8 cellular contexts compared by ENCODE assay signal in genomic region chr12:39441189-39441962, GRCh38. TPM values are rescaled to one million over a fixed set of nuclear protein-coding genes. Genes with fewer than 3 reads are reported as not detected.
DNase-seq lines count a peak whose midpoint lies in the region; ATAC-seq, FAIRE-seq and TF ChIP-seq lines count a peak whose summit lies in the region.

No MANE protein-coding gene starts in this region.

- peak overlapping the region; percentile 89 for H3K4me2 ChIP-seq in A549

- DNase-seq in A549 (ENCODE audit: low read depth in 1 of 2, low spot score in 1 of 2) (no peak), bronchial epithelial cell (ENCODE audit: low read depth) (no peak), midbrain (lab: John Stamatoyannopoulos, UW) (peak; percentile 30), NCI-H510A (lab: John Stamatoyannopoulos, UW) (no peak)

- H3K4me3 ChIP-seq in A549 (peak overlapping the region; percentile 94), HEK293 (ENCODE audit: low read depth, low read length) (peak overlapping the region; percentile 76), bronchial epithelial cell (ENCODE audit: low read depth, low read length) (peak overlapping the region; percentile 91)

- no peak for TF ChIP-seq RAD21 in A549 (conservative IDR thresholded peaks at IDR 0.05 in 1 of 2, IDR thresholded peaks at IDR 0.05 in 1 of 2)

- ATAC-seq in A549 (no peak), GM19023 (IDR thresholded peaks at IDR 0.05; ENCODE audit: unreplicated experiment) (no peak), GM18907 (IDR thresholded peaks at IDR 0.05; ENCODE audit: unreplicated experiment) (no peak), GM21576 (IDR thresholded peaks at IDR 0.05; ENCODE audit: unreplicated experiment) (no peak)

- no peak for TF ChIP-seq EP300 in A549 (IDR thresholded peaks at IDR 0.05)

- no peak for TF ChIP-seq CTCF in A549 (IDR thresholded peaks at IDR 0.05)
- TF ChIP-seq CTCF in HEK293 (tag by site-specific recombination; IDR thresholded peaks at IDR 0.05): no peak
- TF ChIP-seq CTCF in bronchial epithelial cell (IDR thresholded peaks at IDR 0.05; ENCODE audit: insufficient read depth, low read length, severe bottlenecking): no peak

- CTCF ChIA-PET in A549 (lab: Yijun Ruan, JAX): interaction anchor here (1.5 kb wide), 1 partner anchor 26 kb away, joined by 3 read pairs; no protein-coding TSS in a partner anchor
- CTCF ChIA-PET in HEK293 (lab: Yijun Ruan, JAX): interaction anchor here (0.6 to 1.5 kb wide), 3 partner anchors 123 to 1045 kb away, joined by 3 read pairs; no protein-coding TSS in a partner anchor

- H3K27ac ChIP-seq in A549: peak overlapping the region; percentile 97
- no peak overlapping the region for H3K27ac ChIP-seq in HEK293 (ENCODE audit: extremely low read depth, low read depth, low read length)

- WGBS in A549 (ENCODE audit: missing lambda C conversion rate): 20% methylated on average over 5 of the region's 5 CpGs

- FAIRE-seq in A549 (lab: Jason Lieb, UNC): no peak
- no peak for FAIRE-seq in bronchial epithelial cell (lab: Jason Lieb, UNC)

- TF ChIP-seq POLR2A in A549 (IDR thresholded peaks at IDR 0.05; ENCODE audit: low read length): no peak

- POLR2A ChIA-PET in A549 (lab: Yijun Ruan, JAX) (no interaction called here), HEK293 (lab: Yijun Ruan, JAX) (interaction anchor here (1.1 kb wide), 1 partner anchor 178 kb away, joined by 4 read pairs; the partner anchor contains the start of gene ABCD2)

- H3K36me3 ChIP-seq in HEK293 (ENCODE audit: control insufficient read depth in 2 of 2, insufficient read depth in 1 of 2, low read length in 2 of 2): no peaks in the 10 kb centered on the region
- H3K36me3 ChIP-seq in bronchial epithelial cell (ENCODE audit: control insufficient read depth, insufficient read depth, low read length): no peaks in the 10 kb centered on the region

- no peaks in the 10 kb centered on the region for H3K27me3 ChIP-seq in bronchial epithelial cell (ENCODE audit: control insufficient read depth, insufficient read depth, low read length)

- no peaks in the 10 kb centered on the region for H3K9me3 ChIP-seq in A549
- H3K9me3 ChIP-seq in HEK293 (ENCODE audit: control insufficient read depth, insufficient read depth, low read depth, low read length): no peaks in the 10 kb centered on the region

- peaks cover 40% of the 10 kb centered on the region for H3K4me1 ChIP-seq in A549
- H3K4me1 ChIP-seq in HEK293 (ENCODE audit: control insufficient read depth, insufficient read depth, low read length): peaks cover 17% of the 10 kb centered on the region

TF ChIP-seq in A549, 52 proteins besides CTCF, POLR2A, EP300 and RAD21:
- TF ChIP-seq ZFP36 (IDR thresholded peaks at IDR 0.05; ENCODE audit: borderline replicate concordance, partially characterized antibody) (no peak), BCL3 (IDR thresholded peaks at IDR 0.05) (no peak)

TF ChIP-seq in HEK293, 187 proteins besides CTCF, POLR2A, EP300 and RAD21:
- TF ChIP-seq ZNF555 (tag by site-specific recombination; conservative IDR thresholded peaks at IDR 0.05): no peak
- peak; percentile 90 for TF ChIP-seq ZNF362 (tag by site-specific recombination; IDR thresholded peaks at IDR 0.05)
- TF ChIP-seq PRDM6 (tag by site-specific recombination; IDR thresholded peaks at IDR 0.05): peak; percentile 25; the same call in 1 of the 2 replicates
- no peak for TF ChIP-seq ZNF341 (tag by site-specific recombination; IDR thresholded peaks at IDR 0.05; ENCODE audit: low read depth)
- TF ChIP-seq ZNF366 (tag by site-specific recombination; conservative IDR thresholded peaks at IDR 0.05): 0 out of 2 replicates have a peak, but pooled peaks have one; percentile 1
TF ChIP-seq in HEK293: peak in this region for 3.

RNA-seq across cellular contexts. Expression of gene KIF21A, which starts 1.5 kb away (rescaled TPM):
- polyA plus RNA-seq in A549 (2011; rRNA removed): 71.6 and 79.0 TPM in 2 replicates
- 12.4 and 13.6 TPM in 2 replicates for polyA plus RNA-seq in A549 (2012; cell fraction: cytosol; rRNA removed)
- polyA plus RNA-seq in A549 (2012; cell fraction: nucleus; rRNA removed): 9.8 and 14.6 TPM in 2 replicates
- polyA plus RNA-seq in A549 (2017; fragmentation: RNase III; extraction: RNeasy Plus Mini Kit Qiagen cat#74134 plus additional on column Dnase treatment): 21.9 to 26.0 TPM (median 22.5 TPM) in 3 replicates
- 51.3 and 57.6 TPM in 2 replicates for polyA minus RNA-seq in A549 (2011; rRNA and poly(A)+ RNA removed)
- total RNA-seq in bronchial epithelial cell: 37.4 and 37.6 TPM in 2 replicates
